13 cellular contexts compared by ENCODE assay signal in the genomic region with DNA sequence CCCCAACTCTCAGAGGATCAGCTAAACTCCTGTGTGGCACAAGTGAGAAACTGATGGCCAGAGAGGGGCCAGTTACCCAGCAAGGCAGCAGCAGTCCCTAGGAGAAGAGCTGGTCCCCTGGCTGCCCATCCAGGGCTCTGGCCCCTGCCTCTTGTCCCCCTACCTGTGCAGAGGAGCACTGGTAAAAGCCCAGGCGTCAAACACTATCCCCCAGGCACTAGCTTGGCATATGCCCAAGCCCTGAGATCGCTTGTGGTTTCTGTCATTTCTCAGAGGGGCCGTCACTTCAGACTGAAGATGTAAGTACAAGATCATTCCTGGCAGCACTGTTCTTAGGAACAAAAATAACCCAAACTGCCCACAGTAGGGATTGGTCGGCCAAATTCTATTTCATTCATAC. TPM values are rescaled to one million over a fixed set of nuclear protein-coding genes. Genes with fewer than 3 reads are reported as not detected.
DNase-seq lines count a peak whose midpoint lies in the region; ATAC-seq and TF ChIP-seq lines count a peak whose summit lies in the region.
"Had no signal": no experiment of that assay in that cellular context is flagged by ENCODE, and none has a peak within 500 bp of the region (broad histone marks: within the 10 kb centered on the region; RNA-seq: fewer than 3 reads in every experiment).

No MANE protein-coding gene starts in this region.

- DNase-seq in SK-N-SH (no peak), cardiac fibroblast (ENCODE audit: low read depth in 2 of 2) (peak; percentile 70 to 83), right cardiac atrium (peak in 1 of 3 donors; percentile 59), type B pancreatic cell (ENCODE audit: extremely low spot score, unreplicated experiment) (peak; percentile 39), SHP77 treated with DMSO at 0.1 percent for 48 hours (lab: John Stamatoyannopoulos, UW) (no peak), NCI-H1092 treated with DMSO at 0.1 percent for 48 hours (lab: John Stamatoyannopoulos, UW) (no peak)
- DNase-seq: activated CD4-positive, alpha-beta T cell treated with anti-CD3 and anti-CD28 coated beads, Interleukin-2, amount 50 U/mL, for 1 hour; NCI-H1436; small intestine; upper lobe of right lung had no signal

- H3K9me3 ChIP-seq in SK-N-SH, result no peaks in the 10 kb centered on the region
- no peaks in the 10 kb centered on the region for H3K9me3 ChIP-seq in right cardiac atrium (ENCODE audit: control insufficient read depth, low read length)
- H3K9me3 ChIP-seq: upper lobe of right lung had no signal

- TF ChIP-seq CTCF in SK-N-SH (IDR thresholded peaks at IDR 0.05), result no peak
- TF ChIP-seq CTCF in cardiac fibroblast (IDR thresholded peaks at IDR 0.05; ENCODE audit: low read depth, low read length), result no peak
- no peak for TF ChIP-seq CTCF in type B pancreatic cell (conservative IDR thresholded peaks at IDR 0.05)

- peaks cover 13% of the 10 kb centered on the region for H3K4me1 Mint-ChIP-seq in type B pancreatic cell (ENCODE audit: unreplicated experiment)

- H2AFZ ChIP-seq in SK-N-SH (ENCODE audit: low read depth), result no peak overlapping the region

- peaks cover 25% of the 10 kb centered on the region for H3K27me3 Mint-ChIP-seq in type B pancreatic cell

- H3K27ac Mint-ChIP-seq in type B pancreatic cell, result no peak overlapping the region

- H3K4me3 ChIP-seq in SK-N-SH (ENCODE audit: low read depth in 2 of 2, low read length in 1 of 2), result no peak overlapping the region
- H3K4me3 ChIP-seq in cardiac fibroblast (replicated peaks in 1 of 2; ENCODE audit: low read depth in 2 of 2, low read length in 2 of 2), result no peak overlapping the region
- no peak overlapping the region for H3K4me3 ChIP-seq in right cardiac atrium (ENCODE audit: low read length)
- H3K4me3 ChIP-seq: upper lobe of right lung had no signal

- no peaks in the 10 kb centered on the region for H4K20me1 ChIP-seq in SK-N-SH (ENCODE audit: insufficient read depth)

- H3K9ac ChIP-seq in SK-N-SH, result no peak overlapping the region

- no peaks in the 10 kb centered on the region for H3K9me3 Mint-ChIP-seq in type B pancreatic cell
- H3K9me3 Mint-ChIP-seq: neural crest cell had no signal

- no peaks in the 10 kb centered on the region for H3K36me3 Mint-ChIP-seq in type B pancreatic cell

- H3K4me1 ChIP-seq in SK-N-SH (ENCODE audit: control insufficient read depth in 1 of 2, insufficient read depth in 2 of 2, low read depth in 1 of 2, low read length in 1 of 2) (peaks cover 0 to 6% of the 10 kb centered on the region in 2 experiments; a peak in 1 of 4 replicates), right cardiac atrium (ENCODE audit: control insufficient read depth, insufficient read depth, low read length) (peaks cover 11% of the 10 kb centered on the region)

- no peaks in the 10 kb centered on the region for H3K36me3 ChIP-seq in SK-N-SH (replicated peaks in 1 of 2; ENCODE audit: control insufficient read depth in 1 of 2, insufficient read depth in 2 of 2, low read length in 1 of 2)
- H3K36me3 ChIP-seq: upper lobe of right lung had no signal

- TF ChIP-seq RAD21 in SK-N-SH (IDR thresholded peaks at IDR 0.05; ENCODE audit: low read length), result no peak

- CTCF ChIA-PET in SK-N-SH (lab: Yijun Ruan, JAX), result interaction anchor here (0.8 to 11.4 kb wide), 14 partner anchors 11 to 189 kb away, joined by 3 to 131 read pairs (median 6); no protein-coding TSS in a partner anchor

- intact Hi-C loops in right cardiac atrium (cut with DNase I), result loop anchor here (2.0 to 5.0 kb wide), 3 partner anchors 133 to 145 kb away; no protein-coding TSS in a partner anchor

- ATAC-seq in SK-N-SH treated with all-trans-retinoic acid at 6 μM for 48 hours (no peak), right cardiac atrium (no peak), HG02763 (IDR thresholded peaks at IDR 0.05; ENCODE audit: unreplicated experiment) (no peak)
- ATAC-seq: upper lobe of right lung had no signal

- WGBS in SK-N-SH (ENCODE audit: low lambda C conversion rate), result 32% methylated on average over 4 of the region's 4 CpGs
- WGBS in right cardiac atrium, result 26% methylated on average over 4 of the region's 4 CpGs

- no peaks in the 10 kb centered on the region for H3K9me2 ChIP-seq in SK-N-SH

- no peak overlapping the region for H3K4me2 ChIP-seq in SK-N-SH

- H3F3A ChIP-seq in SK-N-SH (replicated peaks; ENCODE audit: insufficient read depth), result no peaks in the 10 kb centered on the region

- H3K27me3 ChIP-seq in SK-N-SH (ENCODE audit: insufficient read depth) (no peaks in the 10 kb centered on the region), right cardiac atrium (ENCODE audit: control insufficient read depth, insufficient read depth) (no peaks in the 10 kb centered on the region)
- H3K27me3 ChIP-seq: upper lobe of right lung had no signal

- H3K27ac ChIP-seq in SK-N-SH (ENCODE audit: low read depth in 2 of 2, low read length in 1 of 2) (no peak overlapping the region), right cardiac atrium (ENCODE audit: low read length) (peak overlapping the region; percentile 18)
- H3K27ac ChIP-seq: upper lobe of right lung had no signal

- no peaks in the 10 kb centered on the region for H3K79me2 ChIP-seq in SK-N-SH (ENCODE audit: insufficient read depth)

- TF ChIP-seq EP300 in SK-N-SH (IDR thresholded peaks at IDR 0.05; ENCODE audit: borderline replicate concordance in 1 of 2, low read depth in 1 of 2, low read length in 1 of 2), result 0 out of 4 replicates have a peak, but pooled peaks of 1 of the 2 experiments have one; percentile 16

- no peak overlapping the region for H3K4me3 Mint-ChIP-seq in type B pancreatic cell
- H3K4me3 Mint-ChIP-seq: neural crest cell had no signal

- POLR2A ChIA-PET in SK-N-SH (lab: Yijun Ruan, JAX), result no interaction called here

TF ChIP-seq in SK-N-SH, 30 proteins besides CTCF, POLR2A, EP300 and RAD21 (continues in another document):
- TF ChIP-seq JUND (IDR thresholded peaks at IDR 0.05) (no peak), POLR2AphosphoS5 (IDR thresholded peaks at IDR 0.05; ENCODE audit: low read depth, low read length) (no peak), TCF12 (IDR thresholded peaks at IDR 0.05) (peak; percentile 54), TEAD4 (IDR thresholded peaks at IDR 0.05; ENCODE audit: borderline replicate concordance, insufficient read depth) (no peak), NRF1 (IDR thresholded peaks at IDR 0.05; ENCODE audit: low read depth, low read length) (no peak), SIN3A (IDR thresholded peaks at IDR 0.05; ENCODE audit: borderline replicate concordance, low read depth, low read length) (no peak), NFIC (IDR thresholded peaks at IDR 0.05; ENCODE audit: borderline replicate concordance) (peak; percentile 48; the same call in 1 of the 2 replicates), GABPA (IDR thresholded peaks at IDR 0.05; ENCODE audit: low read depth) (no peak), FOXJ3 (CRISPR knock-in tag; IDR thresholded peaks at IDR 0.05) (no peak), EZH2phosphoT487 (IDR thresholded peaks at IDR 0.05; ENCODE audit: borderline replicate concordance, low read depth) (no peak), YY1 (IDR thresholded peaks at IDR 0.05; ENCODE audit: low read depth) (no peak), FOSL2 (IDR thresholded peaks at IDR 0.05; ENCODE audit: borderline replicate concordance, low read depth) (no peak)
- TF ChIP-seq, protein P1, sequence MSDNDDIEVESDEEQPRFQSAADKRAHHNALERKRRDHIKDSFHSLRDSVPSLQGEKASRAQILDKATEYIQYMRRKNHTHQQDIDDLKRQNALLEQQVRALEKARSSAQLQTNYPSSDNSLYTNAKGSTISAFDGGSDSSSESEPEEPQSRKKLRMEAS (IDR thresholded peaks at IDR 0.05; ENCODE audit: low read depth), result no peak

TF ChIP-seq in SK-N-SH treated with all-trans-retinoic acid at 6 μM for 48 hours, 23 proteins besides CTCF, POLR2A, EP300 and RAD21:
- TF ChIP-seq ZC3H10 (CRISPR knock-in tag; IDR thresholded peaks at IDR 0.05), result no peak

RNA-seq across cellular contexts. Expression of a gene that starts 53.9 kb away (rescaled TPM):
- polyA plus RNA-seq in SK-N-SH (2012; rRNA removed) (0.76 and 0.84 TPM in 2 replicates), right cardiac atrium (22.5 TPM)
- polyA plus RNA-seq in SK-N-SH (2012; cell fraction: cytosol; rRNA removed), result 0.55 and 0.72 TPM in 2 replicates
- polyA plus RNA-seq in SK-N-SH (2012; cell fraction: nucleus; rRNA removed), result 1.3 and 2.5 TPM in 2 replicates
- total RNA-seq in right cardiac atrium (10 to 100 TPM; 34.7 to 87.1 (median 63.5) TPM), type B pancreatic cell (ENCODE audit: low replicate concordance) (0.12 and 0.68 TPM in 2 replicates)

Comparison
In these comparisons a context has a peak if more than half of its experiments do, and no peak if none do; other contexts are left out.
1. DNase-seq: peak in cardiac fibroblast (2 of 2) and type B pancreatic cell (single experiment); none in SK-N-SH (single experiment), SHP77 treated with DMSO at 0.1 percent for 48 hours (single experiment) and NCI-H1092 treated with DMSO at 0.1 percent for 48 hours (single experiment).
2. RNA of a gene that starts 53.9 kb away (total RNA-seq): 34.7 to 87.1 TPM in right cardiac atrium; 0.12 to 0.68 TPM in type B pancreatic cell; every median in the first group is over 10 times any median in the second.